In the genomic region with DNA sequence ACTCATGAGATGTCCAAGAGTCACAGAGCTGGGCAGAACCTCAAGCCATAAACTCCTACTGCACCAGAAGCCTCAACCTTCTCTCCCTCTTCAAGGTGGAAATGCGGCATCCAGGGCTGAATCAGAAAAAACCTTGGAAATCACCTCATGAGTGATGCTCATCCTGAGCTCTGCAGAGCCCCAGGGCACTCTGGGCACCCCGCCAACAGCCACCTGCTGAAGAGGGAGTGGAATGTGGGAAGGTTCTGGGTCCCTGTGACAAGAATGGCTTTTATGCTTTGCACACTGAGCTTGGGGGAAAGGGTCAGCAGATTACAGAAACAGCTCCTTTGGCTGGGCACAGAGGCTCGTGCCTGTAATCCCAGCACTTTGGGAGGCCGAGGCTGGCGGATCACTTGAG, we compare ENCODE assay signal across 10 cellular contexts. TPM values are rescaled to one million over a fixed set of nuclear protein-coding genes. Genes with fewer than 3 reads are reported as not detected.
DNase-seq lines count a peak whose midpoint lies in the region; ATAC-seq and TF ChIP-seq lines count a peak whose summit lies in the region.
"Had no signal": no experiment of that assay in that cellular context is flagged by ENCODE, and none has a peak within 500 bp of the region (broad histone marks: within the 10 kb centered on the region; RNA-seq: fewer than 3 reads in every experiment).

No MANE protein-coding gene starts in this region.

- no peaks in the 10 kb centered on the region for H3K9me3 Mint-ChIP-seq in naive thymus-derived CD4-positive, alpha-beta T cell

- POLR2A ChIA-PET in naive thymus-derived CD4-positive, alpha-beta T cell (lab: Charles Lee), result interaction anchor here (0.9 to 1.4 kb wide), 2 partner anchors 28 to 30 kb away, joined by 3 to 4 read pairs; partner anchors contain the start of gene MAD1L1

- no peak overlapping the region for H2AFZ ChIP-seq in Karpas-422 (ENCODE audit: low read length)

- no peaks in the 10 kb centered on the region for H4K20me1 ChIP-seq in Karpas-422 (ENCODE audit: insufficient read depth, low read depth, low read length)

- ATAC-seq in left lung (peak; percentile 87), HG03045 (IDR thresholded peaks at IDR 0.05; ENCODE audit: unreplicated experiment) (no peak)
- no peak for ATAC-seq in naive thymus-derived CD4-positive, alpha-beta T cell

- H3K4me3 Mint-ChIP-seq in naive thymus-derived CD4-positive, alpha-beta T cell, result peak overlapping the region in 1 of 10 donors; percentile 25

- DNase-seq in DMS79 treated with DMSO at 0.1 percent for 48 hours (lab: John Stamatoyannopoulos, UW), result peak; percentile 88
- peak; percentile 48 for DNase-seq in NCI-H1092 (lab: John Stamatoyannopoulos, UW)
- DNase-seq in SJCRH30, result peak; percentile 73 to 75
- DNase-seq in left lung, result peak; percentile 87 to 94
- DNase-seq in stimulated activated CD4-positive, alpha-beta T cell treated with anti-CD3 and anti-CD28 coated beads, Interleukin-15, amount 100 ng/mL, for 24 hours, result no peak
- DNase-seq in naive thymus-derived CD4-positive, alpha-beta T cell, result no peak
- DNase-seq in Karpas-422, result no peak
- DNase-seq: SW 1271 had no signal

- H3K4me3 ChIP-seq in SJCRH30 (no peak overlapping the region), left lung (no peak overlapping the region), Karpas-422 (ENCODE audit: low read length) (no peak overlapping the region)
- H3K4me3 ChIP-seq in naive thymus-derived CD4-positive, alpha-beta T cell (ENCODE audit: low read length), result no peak overlapping the region

- peaks cover 3 to 10% (median 6%) of the 10 kb centered on the region in 5 donors for H3K36me3 Mint-ChIP-seq in naive thymus-derived CD4-positive, alpha-beta T cell

- H3K79me2 ChIP-seq in Karpas-422 (ENCODE audit: low read length), result no peaks in the 10 kb centered on the region

- peaks cover 5 to 20% (median 10%) of the 10 kb centered on the region in 7 donors for H3K4me1 Mint-ChIP-seq in naive thymus-derived CD4-positive, alpha-beta T cell

- no peaks in the 10 kb centered on the region for H3K27me3 Mint-ChIP-seq in naive thymus-derived CD4-positive, alpha-beta T cell

- H3K27me3 ChIP-seq in SJCRH30, result no peaks in the 10 kb centered on the region
- no peaks in the 10 kb centered on the region for H3K27me3 ChIP-seq in left lung
- H3K27me3 ChIP-seq in naive thymus-derived CD4-positive, alpha-beta T cell (ENCODE audit: control insufficient read depth in 2 of 2, insufficient read depth in 2 of 2, low read length in 2 of 2), result no peaks in the 10 kb centered on the region
- no peaks in the 10 kb centered on the region for H3K27me3 ChIP-seq in Karpas-422 (ENCODE audit: low read length)

- H3K9ac ChIP-seq in Karpas-422 (ENCODE audit: low read length), result no peak overlapping the region
- H3K9ac ChIP-seq: KMS-11 had no signal

- peaks cover 3% of the 10 kb centered on the region; the same call in 1 of the 2 replicates for H3K4me1 ChIP-seq in SJCRH30
- H3K4me1 ChIP-seq in left lung, result peaks cover 0 to 16% of the 10 kb centered on the region in 2 donors
- no peaks in the 10 kb centered on the region for H3K4me1 ChIP-seq in naive thymus-derived CD4-positive, alpha-beta T cell (ENCODE audit: control insufficient read depth in 2 of 2, insufficient read depth in 2 of 2, low read length in 2 of 2)
- H3K4me1 ChIP-seq in Karpas-422 (ENCODE audit: low read length), result no peaks in the 10 kb centered on the region; the same call in 1 of the 2 replicates

- peak overlapping the region in 2 of 9 donors; percentile 16 to 61 for H3K27ac Mint-ChIP-seq in naive thymus-derived CD4-positive, alpha-beta T cell

- TF ChIP-seq CTCF in left lung (IDR thresholded peaks at IDR 0.05), result no peak

- no peak overlapping the region for H3K4me2 ChIP-seq in Karpas-422 (ENCODE audit: low read depth, low read length, poor library complexity, severe bottlenecking)
- H3K4me2 ChIP-seq: KMS-11 had no signal

- intact Hi-C loops in left lung (cut with DNase I), result no loop called here
- intact Hi-C loops in naive thymus-derived CD4-positive, alpha-beta T cell (cut with micrococcal nuclease), result no loop called here

- CTCF ChIA-PET in naive thymus-derived CD4-positive, alpha-beta T cell (lab: Charles Lee), result interaction anchor here (0.6 kb wide), 1 partner anchor 830 kb away, joined by 3 read pairs; no protein-coding TSS in a partner anchor

- no peaks in the 10 kb centered on the region for H3K9me3 ChIP-seq in SJCRH30 (replicated peaks)
- H3K9me3 ChIP-seq in left lung, result no peaks in the 10 kb centered on the region
- H3K9me3 ChIP-seq in naive thymus-derived CD4-positive, alpha-beta T cell (ENCODE audit: control insufficient read depth in 2 of 3, low read length in 3 of 3), result no peaks in the 10 kb centered on the region
- H3K9me3 ChIP-seq in Karpas-422 (ENCODE audit: low read length), result no peaks in the 10 kb centered on the region

- H3K27ac ChIP-seq in SJCRH30, result no peak overlapping the region
- peak overlapping the region in 1 of 2 donors; percentile 53 for H3K27ac ChIP-seq in left lung
- H3K27ac ChIP-seq in naive thymus-derived CD4-positive, alpha-beta T cell (ENCODE audit: low read depth, low read length), result no peak overlapping the region
- no peak overlapping the region for H3K27ac ChIP-seq in Karpas-422 (ENCODE audit: low read length)
- H3K27ac ChIP-seq: KMS-11 had no signal

- no peaks in the 10 kb centered on the region for H3K9me2 ChIP-seq in Karpas-422 (replicated peaks; ENCODE audit: insufficient read depth, low read length)

- H3K36me3 ChIP-seq in SJCRH30 (peaks cover 24% of the 10 kb centered on the region), left lung (peaks cover 0 to 54% of the 10 kb centered on the region in 2 donors), Karpas-422 (ENCODE audit: insufficient read depth, low read length) (no peaks in the 10 kb centered on the region)
- peaks cover 0 to 6% (median 0%) of the 10 kb centered on the region in 3 experiments for H3K36me3 ChIP-seq in naive thymus-derived CD4-positive, alpha-beta T cell (ENCODE audit: control insufficient read depth in 2 of 3, insufficient read depth in 3 of 3, low read length in 3 of 3)

RNA-seq across cellular contexts. Expression of gene NUDT1, which starts 18.8 kb away (rescaled TPM):
- total RNA-seq in SJCRH30 (2014; rRNA removed; shearing (Covaris generic)), result 71.2 and 91.3 TPM in 2 replicates
- 10 to 100 TPM; 13.1 to 15.1 TPM for total RNA-seq in left lung
- total RNA-seq in naive thymus-derived CD4-positive, alpha-beta T cell, result 10 to 100 TPM; 14.0 to 77.7 (median 22.6) TPM
- 10 to 100 TPM; 60.1 to 61.1 TPM for polyA plus RNA-seq in naive thymus-derived CD4-positive, alpha-beta T cell
- 45.3 and 84.8 TPM in 2 replicates for total RNA-seq in Karpas-422 (2014; rRNA removed; shearing (Covaris generic); ENCODE audit: low replicate concordance)

RNA-seq across cellular contexts. Expression of gene MRM2, which starts 18.8 kb away (rescaled TPM):
- 39.6 and 42.4 TPM in 2 replicates for total RNA-seq in SJCRH30 (2014; rRNA removed; shearing (Covaris generic))
- 10 to 100 TPM; 23.0 to 25.7 TPM for total RNA-seq in left lung
- total RNA-seq in naive thymus-derived CD4-positive, alpha-beta T cell, result 10 to 100 TPM in 3 of 5 experiments, 1 to 10 TPM in 2; 7.1 to 30.7 (median 20.0) TPM
- 10 to 100 TPM; 37.8 to 58.3 TPM for polyA plus RNA-seq in naive thymus-derived CD4-positive, alpha-beta T cell
- 35.5 TPM in 2 replicates for total RNA-seq in Karpas-422 (2014; rRNA removed; shearing (Covaris generic); ENCODE audit: low replicate concordance)

RNA-seq across cellular contexts. Expression of gene MAD1L1, which starts 28.1 kb away (rescaled TPM):
- 25.9 and 31.5 TPM in 2 replicates for total RNA-seq in SJCRH30 (2014; rRNA removed; shearing (Covaris generic))
- 10 to 100 TPM; 50.9 to 58.8 TPM for total RNA-seq in left lung
- total RNA-seq in naive thymus-derived CD4-positive, alpha-beta T cell, result 100 to 1,000 TPM; 112 to 141 (median 125) TPM
- 100 to 1,000 TPM; 269 to 314 TPM for polyA plus RNA-seq in naive thymus-derived CD4-positive, alpha-beta T cell
- total RNA-seq in Karpas-422 (2014; rRNA removed; shearing (Covaris generic); ENCODE audit: low replicate concordance), result 38.6 and 61.5 TPM in 2 replicates

RNA-seq across cellular contexts. Expression of gene SNX8, which starts 53.4 kb away (rescaled TPM):
- 18.0 and 27.5 TPM in 2 replicates for total RNA-seq in SJCRH30 (2014; rRNA removed; shearing (Covaris generic))
- 10 to 100 TPM; 48.2 to 60.5 TPM for total RNA-seq in left lung
- 10 to 100 TPM in 2 of 5 experiments, 1 to 10 TPM in 3; 4.7 to 31.5 (median 9.4) TPM for total RNA-seq in naive thymus-derived CD4-positive, alpha-beta T cell
- polyA plus RNA-seq in naive thymus-derived CD4-positive, alpha-beta T cell, result 10 to 100 TPM in 1 of 2 donors, 1 to 10 TPM in 1; 7.7 to 11.3 TPM
- total RNA-seq in Karpas-422 (2014; rRNA removed; shearing (Covaris generic); ENCODE audit: low replicate concordance), result 2.6 and 6.3 TPM in 2 replicates

Comparison
In these comparisons a context has a peak if more than half of its experiments do, and no peak if none do; other contexts are left out.
1. DNase-seq: peak in DMS79 treated with DMSO at 0.1 percent for 48 hours (single experiment), NCI-H1092 (single experiment), SJCRH30 (2 of 2) and left lung (2 of 2); none in stimulated activated CD4-positive, alpha-beta T cell treated with anti-CD3 and anti-CD28 coated beads, Interleukin-15, amount 100 ng/mL, for 24 hours (single experiment), naive thymus-derived CD4-positive, alpha-beta T cell (0 of 9) and Karpas-422 (single experiment).